24 cellular contexts compared by ENCODE assay signal in genomic region chr11:122306776-122307479, GRCh38.
DNase-seq lines count a peak whose midpoint lies in the region; ATAC-seq and TF ChIP-seq lines count a peak whose summit lies in the region.
"Had no signal": no experiment of that assay in that cellular context is flagged by ENCODE, and none has a peak within 500 bp of the region (broad histone marks: within the 10 kb centered on the region; RNA-seq: fewer than 3 reads in every experiment).

No MANE protein-coding gene starts in this region.

- TF ChIP-seq CTCF in thoracic aorta (IDR thresholded peaks at IDR 0.05) (no peak), BE2C (IDR thresholded peaks at IDR 0.05; ENCODE audit: low read depth, low read length) (no peak), smooth muscle cell (IDR thresholded peaks at IDR 0.05; ENCODE audit: borderline replicate concordance, insufficient read depth, poor library complexity, severe bottlenecking) (no peak)

- no peaks in the 10 kb centered on the region for H3K79me2 ChIP-seq in smooth muscle cell (ENCODE audit: low read depth)

- DNase-seq in NCI-H2227 treated with DMSO at 0.1 percent for 48 hours (lab: John Stamatoyannopoulos, UW) (peak; percentile 78), fibroblast of gingiva (ENCODE audit: low read depth) (peak; percentile 37), inferior parietal cortex (ENCODE audit: extremely low spot score) (peak; percentile 64), thoracic aorta (ENCODE audit: low spot score) (no peak), BE2C (no peak), smooth muscle cell (lab: John Stamatoyannopoulos, UW; ENCODE audit: unreplicated experiment) (no peak)
- DNase-seq: activated CD4-positive, alpha-beta T cell treated with anti-CD3 and anti-CD28 coated beads, Interleukin-2, amount 50 U/mL, for 4 hours; activated gamma-delta T cell treated with Interleukin-2 at 50 U/mL for 16 hours; activated T-cell treated with anti-CD3 and anti-CD28 coated beads for 4 hours; effector CD4-positive, alpha-beta T cell; esophagus squamous epithelium; heart right ventricle; left colon; NCI-H1417; NCI-H2171 treated with DMSO at 0.1 percent for 48 hours; NCI-H82; SJCRH30; trophoblast cell had no signal

- no peaks in the 10 kb centered on the region for H4K20me1 ChIP-seq in smooth muscle cell (ENCODE audit: low read depth)
- H4K20me1 ChIP-seq: BLaER1 treated with 17β-estradiol and CSF1 and Interleukin-3, amounts not matched to agents 10 nM and 100 nM had no signal

- H3K4me1 ChIP-seq in thoracic aorta (ENCODE audit: control insufficient read depth in 1 of 2, low read depth in 2 of 2), result peaks cover 11 to 67% of the 10 kb centered on the region in 2 donors
- H3K4me1 ChIP-seq in BE2C, result no peaks in the 10 kb centered on the region
- no peaks in the 10 kb centered on the region for H3K4me1 ChIP-seq in smooth muscle cell (ENCODE audit: low read depth)
- H3K4me1 ChIP-seq: BLaER1 treated with 17β-estradiol and CSF1 and Interleukin-3, amounts not matched to agents 10 nM and 100 nM had no signal

- no peaks in the 10 kb centered on the region for H3K9me3 ChIP-seq in thoracic aorta
- H3K9me3 ChIP-seq in BE2C, result no peaks in the 10 kb centered on the region
- H3K9me3 ChIP-seq in smooth muscle cell (replicated peaks; ENCODE audit: low read depth), result no peaks in the 10 kb centered on the region
- H3K9me3 ChIP-seq: BLaER1 treated with 17β-estradiol and CSF1 and Interleukin-3, amounts not matched to agents 10 nM and 100 nM; esophagus squamous epithelium; heart right ventricle; neutrophil; SJCRH30 had no signal

- H3F3A ChIP-seq in smooth muscle cell (ENCODE audit: low read depth), result no peaks in the 10 kb centered on the region

- H3K4me3 ChIP-seq in thoracic aorta (peak overlapping the region; percentile 71), BE2C (ENCODE audit: low read depth, low read length) (no peak overlapping the region), smooth muscle cell (no peak overlapping the region)
- H3K4me3 ChIP-seq: BLaER1 treated with 17β-estradiol and CSF1 and Interleukin-3, amounts not matched to agents 10 nM and 100 nM; SJCRH30 had no signal

- ATAC-seq in thoracic aorta (ENCODE audit: insufficient number of reproducible peaks, low FRiP score, low read depth) (no peak), GM18511 (IDR thresholded peaks at IDR 0.05; ENCODE audit: unreplicated experiment) (no peak), HG03521 (IDR thresholded peaks at IDR 0.05; ENCODE audit: unreplicated experiment) (no peak)
- ATAC-seq: HCT116; heart right ventricle; left colon; stimulated activated effector memory CD8-positive, alpha-beta T cell treated with anti-CD3 and anti-CD28 coated beads, Interleukin-12 subunit alpha, Interleukin-12 subunit beta, amount 100 ng/mL, for 72 hours had no signal

- no peak overlapping the region for H3K9ac ChIP-seq in smooth muscle cell (ENCODE audit: low read depth)
- H3K9ac ChIP-seq: BLaER1 treated with 17β-estradiol and CSF1 and Interleukin-3, amounts not matched to agents 10 nM and 100 nM had no signal

- H3K27ac ChIP-seq in thoracic aorta, result peak overlapping the region; percentile 87 to 95
- no peak overlapping the region for H3K27ac ChIP-seq in smooth muscle cell (ENCODE audit: low read depth)
- H3K27ac ChIP-seq: BLaER1 treated with 17β-estradiol and CSF1 and Interleukin-3, amounts not matched to agents 10 nM and 100 nM; neutrophil; SJCRH30 had no signal

- H2AFZ ChIP-seq in smooth muscle cell (ENCODE audit: low read depth), result no peak overlapping the region

- H3K4me2 ChIP-seq in smooth muscle cell, result no peak overlapping the region
- H3K4me2 ChIP-seq: BLaER1 treated with 17β-estradiol and CSF1 and Interleukin-3, amounts not matched to agents 10 nM and 100 nM had no signal

- WGBS in smooth muscle cell (ENCODE audit: low lambda C conversion rate), result 62% methylated on average over 9 of the region's 9 CpGs

- no peaks in the 10 kb centered on the region for H3K27me3 ChIP-seq in thoracic aorta (replicated peaks; ENCODE audit: insufficient read depth)
- H3K27me3 ChIP-seq in BE2C, result no peaks in the 10 kb centered on the region
- H3K27me3 ChIP-seq in smooth muscle cell (ENCODE audit: low read depth), result peaks cover 6% of the 10 kb centered on the region
- H3K27me3 ChIP-seq: BLaER1 treated with 17β-estradiol and CSF1 and Interleukin-3, amounts not matched to agents 10 nM and 100 nM; esophagus squamous epithelium; heart right ventricle; neutrophil; SJCRH30 had no signal

- H3K36me3 ChIP-seq in thoracic aorta (no peaks in the 10 kb centered on the region), BE2C (no peaks in the 10 kb centered on the region), smooth muscle cell (ENCODE audit: low read depth) (no peaks in the 10 kb centered on the region)
- H3K36me3 ChIP-seq: BLaER1 treated with 17β-estradiol and CSF1 and Interleukin-3, amounts not matched to agents 10 nM and 100 nM; esophagus squamous epithelium; heart right ventricle; neutrophil; SJCRH30 had no signal

Comparison
In these comparisons a context has a peak if more than half of its experiments do, and no peak if none do; other contexts are left out.
1. DNase-seq: peak in NCI-H2227 treated with DMSO at 0.1 percent for 48 hours (single experiment), fibroblast of gingiva (single experiment) and inferior parietal cortex (single experiment); none in thoracic aorta (single experiment), BE2C (single experiment) and smooth muscle cell (single experiment).